In genomic region chr7:55348502-55348901, GRCh38 we compare ENCODE assay signal across 1 cellular context.
TF ChIP-seq lines count a peak whose summit lies in the region.

No MANE protein-coding gene starts in this region.

TF ChIP-seq in SK-N-SH, 30 proteins besides CTCF, POLR2A, EP300 and RAD21 (continued from another document):
- TF ChIP-seq REST (IDR thresholded peaks at IDR 0.05; ENCODE audit: low read depth, low read length) (no peak), ELF1 (IDR thresholded peaks at IDR 0.05) (no peak), EZH2phosphoT487 (IDR thresholded peaks at IDR 0.05; ENCODE audit: borderline replicate concordance, low read depth) (no peak), CHD2 (IDR thresholded peaks at IDR 0.05; ENCODE audit: low read length, partially characterized antibody) (no peak), RCOR1 (IDR thresholded peaks at IDR 0.05; ENCODE audit: low read length) (no peak), SIN3A (IDR thresholded peaks at IDR 0.05; ENCODE audit: borderline replicate concordance, low read depth, low read length) (0 out of 2 replicates have a peak, but pooled peaks have one; percentile 39), TEAD4 (IDR thresholded peaks at IDR 0.05; ENCODE audit: borderline replicate concordance, insufficient read depth) (peak; percentile 86), GABPA (IDR thresholded peaks at IDR 0.05; ENCODE audit: low read depth) (no peak), PBX3 (IDR thresholded peaks at IDR 0.05) (peak; percentile 89), SMC3 (IDR thresholded peaks at IDR 0.05; ENCODE audit: low read depth, low read length) (no peak), POLR2AphosphoS5 (IDR thresholded peaks at IDR 0.05; ENCODE audit: low read depth, low read length) (peak; percentile 74; the same call in 1 of the 2 replicates), RXRA (IDR thresholded peaks at IDR 0.05; ENCODE audit: borderline replicate concordance, low read depth) (no peak), TCF12 (IDR thresholded peaks at IDR 0.05) (peak; percentile 90), NFIC (IDR thresholded peaks at IDR 0.05; ENCODE audit: borderline replicate concordance) (peak; percentile 97), MXI1 (IDR thresholded peaks at IDR 0.05; ENCODE audit: low read depth, low read length) (no peak), FOXM1 (IDR thresholded peaks at IDR 0.05; ENCODE audit: low read depth) (peak; percentile 49; the same call in 1 of the 2 replicates), RFX5 (IDR thresholded peaks at IDR 0.05; ENCODE audit: low read length) (no peak), MAX (IDR thresholded peaks at IDR 0.05; ENCODE audit: low read depth) (peak; percentile 28; the same call in 1 of the 2 replicates), FOSL2 (IDR thresholded peaks at IDR 0.05; ENCODE audit: borderline replicate concordance, low read depth) (peak; percentile 98), NRF1 (IDR thresholded peaks at IDR 0.05; ENCODE audit: low read depth, low read length) (no peak), MEF2A (IDR thresholded peaks at IDR 0.05; ENCODE audit: borderline replicate concordance, low read depth) (peak; percentile 64; the same call in 1 of the 2 replicates), GATA2 (CRISPR knock-in tag; IDR thresholded peaks at IDR 0.05) (no peak), FOXJ3 (CRISPR knock-in tag; IDR thresholded peaks at IDR 0.05) (no peak)
- TF ChIP-seq, protein P1, sequence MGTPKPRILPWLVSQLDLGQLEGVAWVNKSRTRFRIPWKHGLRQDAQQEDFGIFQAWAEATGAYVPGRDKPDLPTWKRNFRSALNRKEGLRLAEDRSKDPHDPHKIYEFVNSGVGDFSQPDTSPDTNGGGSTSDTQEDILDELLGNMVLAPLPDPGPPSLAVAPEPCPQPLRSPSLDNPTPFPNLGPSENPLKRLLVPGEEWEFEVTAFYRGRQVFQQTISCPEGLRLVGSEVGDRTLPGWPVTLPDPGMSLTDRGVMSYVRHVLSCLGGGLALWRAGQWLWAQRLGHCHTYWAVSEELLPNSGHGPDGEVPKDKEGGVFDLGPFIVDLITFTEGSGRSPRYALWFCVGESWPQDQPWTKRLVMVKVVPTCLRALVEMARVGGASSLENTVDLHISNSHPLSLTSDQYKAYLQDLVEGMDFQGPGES (IDR thresholded peaks at IDR 0.05; ENCODE audit: low read depth, low read length): no peak
- TF ChIP-seq, protein P2, sequence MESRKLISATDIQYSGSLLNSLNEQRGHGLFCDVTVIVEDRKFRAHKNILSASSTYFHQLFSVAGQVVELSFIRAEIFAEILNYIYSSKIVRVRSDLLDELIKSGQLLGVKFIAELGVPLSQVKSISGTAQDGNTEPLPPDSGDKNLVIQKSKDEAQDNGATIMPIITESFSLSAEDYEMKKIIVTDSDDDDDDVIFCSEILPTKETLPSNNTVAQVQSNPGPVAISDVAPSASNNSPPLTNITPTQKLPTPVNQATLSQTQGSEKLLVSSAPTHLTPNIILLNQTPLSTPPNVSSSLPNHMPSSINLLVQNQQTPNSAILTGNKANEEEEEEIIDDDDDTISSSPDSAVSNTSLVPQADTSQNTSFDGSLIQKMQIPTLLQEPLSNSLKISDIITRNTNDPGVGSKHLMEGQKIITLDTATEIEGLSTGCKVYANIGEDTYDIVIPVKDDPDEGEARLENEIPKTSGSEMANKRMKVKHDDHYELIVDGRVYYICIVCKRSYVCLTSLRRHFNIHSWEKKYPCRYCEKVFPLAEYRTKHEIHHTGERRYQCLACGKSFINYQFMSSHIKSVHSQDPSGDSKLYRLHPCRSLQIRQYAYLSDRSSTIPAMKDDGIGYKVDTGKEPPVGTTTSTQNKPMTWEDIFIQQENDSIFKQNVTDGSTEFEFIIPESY (IDR thresholded peaks at IDR 0.05; ENCODE audit: borderline replicate concordance, low read depth): no peak; the same call in 1 of the 2 replicates
- TF ChIP-seq, protein P3, sequence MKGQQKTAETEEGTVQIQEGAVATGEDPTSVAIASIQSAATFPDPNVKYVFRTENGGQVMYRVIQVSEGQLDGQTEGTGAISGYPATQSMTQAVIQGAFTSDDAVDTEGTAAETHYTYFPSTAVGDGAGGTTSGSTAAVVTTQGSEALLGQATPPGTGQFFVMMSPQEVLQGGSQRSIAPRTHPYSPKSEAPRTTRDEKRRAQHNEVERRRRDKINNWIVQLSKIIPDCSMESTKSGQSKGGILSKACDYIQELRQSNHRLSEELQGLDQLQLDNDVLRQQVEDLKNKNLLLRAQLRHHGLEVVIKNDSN (IDR thresholded peaks at IDR 0.05; ENCODE audit: borderline replicate concordance, low read depth): no peak
